1 cellular context compared by ENCODE assay signal in genomic region chr7:158705234-158705890, GRCh38.
TF ChIP-seq lines count a peak whose summit lies in the region.

No MANE protein-coding gene starts in this region.

TF ChIP-seq in GM12878, 131 proteins besides CTCF, POLR2A, EP300 and RAD21 (continued from another document):
- TF ChIP-seq ZBTB11 (CRISPR knock-in tag; IDR thresholded peaks at IDR 0.05) (no peak), JUNB (IDR thresholded peaks at IDR 0.05) (no peak), EZH2 (IDR thresholded peaks at IDR 0.05; ENCODE audit: borderline replicate concordance, control insufficient read depth, low read depth, low read length) (no peak), MYC (IDR thresholded peaks at IDR 0.05; ENCODE audit: insufficient read depth, insufficient read length, insufficient replicate concordance, low read length, severe bottlenecking) (no peak), SPI1 (IDR thresholded peaks at IDR 0.05; ENCODE audit: borderline replicate concordance, insufficient read depth, low read depth, low read length) (no peak), PRDM15 (CRISPR knock-in tag; IDR thresholded peaks at IDR 0.05) (no peak), PAX8 (IDR thresholded peaks at IDR 0.05) (no peak), CEBPB (IDR thresholded peaks at IDR 0.05; ENCODE audit: borderline replicate concordance in 1 of 2, low read depth in 2 of 2, low read length in 2 of 2) (no peak), TBL1XR1 (IDR thresholded peaks at IDR 0.05; ENCODE audit: low read depth, low read length) (0 out of 2 replicates have a peak, but pooled peaks have one; percentile 2), GATAD2B (conservative IDR thresholded peaks at IDR 0.05; ENCODE audit: low read depth) (0 out of 2 replicates have a peak, but pooled peaks have one; percentile 13), PAX5 (IDR thresholded peaks at IDR 0.05; ENCODE audit: borderline replicate concordance, low read depth, low read length) (no peak), CUX1 (IDR thresholded peaks at IDR 0.05; ENCODE audit: insufficient replicate concordance, low read depth, low read length) (no peak), RFX5 (IDR thresholded peaks at IDR 0.05; ENCODE audit: low read depth, low read length) (no peak), FOS (IDR thresholded peaks at IDR 0.05; ENCODE audit: borderline replicate concordance, extremely low read depth, insufficient read length) (no peak), CEBPZ (IDR thresholded peaks at IDR 0.05; ENCODE audit: low read depth, low read length) (no peak), ATF2 (IDR thresholded peaks at IDR 0.05; ENCODE audit: low read length) (no peak), SMAD5 (IDR thresholded peaks at IDR 0.05; ENCODE audit: low read depth) (peak; percentile 5; the same call in 1 of the 2 replicates)
